Comparison of ENCODE assay signal across 19 cellular contexts in genomic region chr15:48365575-48365974, GRCh38.
"Had no signal": no experiment of that assay in that cellular context is flagged by ENCODE, and none has a peak within 500 bp of the region (broad histone marks: within the 10 kb centered on the region; RNA-seq: fewer than 3 reads in every experiment).

No MANE protein-coding gene starts in this region.

- H3K9me3 ChIP-seq: SK-N-SH had no signal

- DNase-seq: KBM-7, MV-4-11, NCI-H1048, NCI-H1105, NCI-H1417, NCI-H1436 treated with DMSO at 0.1 percent for 48 hours, NCI-H1694, NCI-H187 treated with DMSO at 0.1 percent for 48 hours, NCI-H2029 treated with DMSO at 0.1 percent for 48 hours, NCI-H2171 treated with DMSO at 0.1 percent for 48 hours, NCI-H345, NCI-H446 treated with DMSO at 0.1 percent for 48 hours, NCI-H510A treated with DMSO at 0.1 percent for 48 hours, NCI-H526 treated with DMSO at 0.1 percent for 48 hours, NCI-H748 treated with DMSO at 0.1 percent for 48 hours, SHP77, SK-N-SH, SW 1271 had no signal

- H3K27ac ChIP-seq: RWPE1 had no signal
